Comparison of ENCODE assay signal across 2 cellular contexts in genomic region chr2:32424739-32425138, GRCh38.
TF ChIP-seq lines count a peak whose summit lies in the region.

No MANE protein-coding gene starts in this region.

TF ChIP-seq in IMR-90, 13 proteins besides CTCF, POLR2A, EP300 and RAD21 (continued from another document):
- TF ChIP-seq USF2 (IDR thresholded peaks at IDR 0.05; ENCODE audit: low read depth, low read length) (no peak), FOS (IDR thresholded peaks at IDR 0.05; ENCODE audit: low read depth, low read length) (no peak), MAFK (IDR thresholded peaks at IDR 0.05; ENCODE audit: low read depth, low read length) (no peak), CHD1 (IDR thresholded peaks at IDR 0.05; ENCODE audit: low read depth, low read length) (no peak), ELK1 (IDR thresholded peaks at IDR 0.05; ENCODE audit: borderline replicate concordance, low read depth, low read length) (no peak), MAZ (IDR thresholded peaks at IDR 0.05; ENCODE audit: borderline replicate concordance, low read depth, low read length) (no peak), SMC3 (IDR thresholded peaks at IDR 0.05; ENCODE audit: low read depth, low read length) (no peak), CEBPB (IDR thresholded peaks at IDR 0.05; ENCODE audit: low read depth, low read length) (no peak)

TF ChIP-seq in GM12878, 131 proteins besides CTCF, POLR2A, EP300 and RAD21 (continued from another document):
- peak; percentile 66 for TF ChIP-seq RUNX3 (IDR thresholded peaks at IDR 0.05; ENCODE audit: low read length)
